In genomic region chr1:40699787-40700186, GRCh38 we compare ENCODE assay signal across 10 cellular contexts. TPM values are rescaled to one million over a fixed set of nuclear protein-coding genes. Genes with fewer than 3 reads are reported as not detected.
DNase-seq lines count a peak whose midpoint lies in the region; ATAC-seq and TF ChIP-seq lines count a peak whose summit lies in the region.
"Had no signal": no experiment of that assay in that cellular context is flagged by ENCODE, and none has a peak within 500 bp of the region (broad histone marks: within the 10 kb centered on the region; RNA-seq: fewer than 3 reads in every experiment).

No MANE protein-coding gene starts in this region.

- H3K9me3 ChIP-seq in upper lobe of right lung, result no peaks in the 10 kb centered on the region

- no peak for TF ChIP-seq CTCF in upper lobe of right lung (IDR thresholded peaks at IDR 0.05)

- H3K27me3 ChIP-seq in upper lobe of right lung, result no peaks in the 10 kb centered on the region

- intact Hi-C loops in upper lobe of right lung (cut with DNase I), result no loop called here

- peak overlapping the region; percentile 13 for H3K27ac Mint-ChIP-seq in T-helper 2 cell treated with Interferon-gamma antibody and Interleukin-4, amounts not matched to agents 5 μg/mL and 100 μg/mL, for 36 hours

- ATAC-seq in GM18909 (IDR thresholded peaks at IDR 0.05; ENCODE audit: poor library complexity, unreplicated experiment) (peak; percentile 80), HG02884 (IDR thresholded peaks at IDR 0.05; ENCODE audit: unreplicated experiment) (peak; percentile 84), upper lobe of right lung (no peak)

- H3K36me3 Mint-ChIP-seq in T-helper 2 cell treated with Interferon-gamma antibody and Interleukin-4, amounts not matched to agents 5 μg/mL and 100 μg/mL, for 36 hours (ENCODE audit: low read depth), result peaks cover 28% of the 10 kb centered on the region

- DNase-seq in DMS79 (lab: John Stamatoyannopoulos, UW), result peak; percentile 83
- no peak for DNase-seq in T-helper 2 cell treated with Interferon-gamma antibody and Interleukin-4, amounts not matched to agents 5 μg/mL and 100 μg/mL, for 36 hours (ENCODE audit: low spot score)
- DNase-seq in putamen (ENCODE audit: low spot score), result no peak
- no peak for DNase-seq in activated naive CD4-positive, alpha-beta T cell treated with Interleukin-2 at 50 U/mL for 16 hours
- no peak for DNase-seq in upper lobe of right lung
- no peak for DNase-seq in NCI-H2081 treated with DMSO at 0.1 percent for 48 hours (lab: John Stamatoyannopoulos, UW)
- DNase-seq: NCI-H1436 had no signal

- no peak overlapping the region for H3K27ac ChIP-seq in upper lobe of right lung

- no peak overlapping the region for H3K4me3 ChIP-seq in upper lobe of right lung
- H3K4me3 ChIP-seq: lung had no signal

- H3K4me1 Mint-ChIP-seq in T-helper 2 cell treated with Interferon-gamma antibody and Interleukin-4, amounts not matched to agents 5 μg/mL and 100 μg/mL, for 36 hours (ENCODE audit: low read depth), result peaks cover 48% of the 10 kb centered on the region

- no peaks in the 10 kb centered on the region for H3K27me3 Mint-ChIP-seq in T-helper 2 cell treated with Interferon-gamma antibody and Interleukin-4, amounts not matched to agents 5 μg/mL and 100 μg/mL, for 36 hours (ENCODE audit: low read depth)

- H3K4me1 ChIP-seq in upper lobe of right lung, result peaks cover 27% of the 10 kb centered on the region

- no peaks in the 10 kb centered on the region for H3K9me3 Mint-ChIP-seq in T-helper 2 cell treated with Interferon-gamma antibody and Interleukin-4, amounts not matched to agents 5 μg/mL and 100 μg/mL, for 36 hours

- no peak overlapping the region for H3K4me3 Mint-ChIP-seq in T-helper 2 cell treated with Interferon-gamma antibody and Interleukin-4, amounts not matched to agents 5 μg/mL and 100 μg/mL, for 36 hours

- H3K36me3 ChIP-seq in upper lobe of right lung, result no peaks in the 10 kb centered on the region

RNA-seq across cellular contexts. Expression of gene NFYC, which starts 8.3 kb away (rescaled TPM):
- total RNA-seq in upper lobe of right lung, result 56.0 TPM

RNA-seq across cellular contexts. Expression of gene RIMS3, which starts 34.3 kb away (rescaled TPM):
- total RNA-seq in upper lobe of right lung, result 4.7 TPM
